In the genomic region with DNA sequence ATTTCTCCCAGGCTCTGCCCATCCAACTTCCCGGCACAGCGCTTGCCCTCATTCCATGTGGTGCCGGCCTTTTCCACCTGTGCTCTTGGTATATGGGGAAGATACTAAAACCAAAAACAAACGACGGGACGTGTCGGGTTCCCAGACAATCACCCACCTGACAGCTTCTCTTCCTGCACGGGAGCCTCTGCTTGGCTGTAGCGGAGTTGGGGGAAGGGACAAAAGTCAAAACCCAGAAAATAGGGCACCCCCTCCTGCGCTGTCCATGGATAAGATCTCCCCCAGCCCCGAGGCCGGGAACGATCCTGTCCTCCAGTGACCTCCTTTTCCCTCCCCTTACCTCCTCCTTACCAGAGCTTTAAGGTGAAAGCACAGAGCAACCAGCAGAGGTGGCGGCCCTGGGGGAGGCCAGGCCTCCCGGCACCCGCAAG, we compare ENCODE assay signal across 8 cellular contexts. TPM values are rescaled to one million over a fixed set of nuclear protein-coding genes. Genes with fewer than 3 reads are reported as not detected.
DNase-seq lines count a peak whose midpoint lies in the region; ATAC-seq and TF ChIP-seq lines count a peak whose summit lies in the region.

No MANE protein-coding gene starts in this region.

- no peaks in the 10 kb centered on the region for H4K20me1 ChIP-seq in KMS-11 (ENCODE audit: insufficient read depth)

- peaks cover 16% of the 10 kb centered on the region for H3K36me3 Mint-ChIP-seq in chondrocyte (ENCODE audit: low read depth)

- H3K4me2 ChIP-seq in KMS-11: peak overlapping the region; percentile 56

- no peaks in the 10 kb centered on the region for H3K9me3 Mint-ChIP-seq in chondrocyte (ENCODE audit: low read depth)

- TF ChIP-seq CTCF in AG10803 (conservative IDR thresholded peaks at IDR 0.05; ENCODE audit: low read length) (no peak), KMS-11 (conservative IDR thresholded peaks at IDR 0.05; ENCODE audit: low read depth, low read length) (0 out of 2 replicates have a peak, but pooled peaks have one; percentile 17), chondrocyte (IDR thresholded peaks at IDR 0.05) (no peak)

- ATAC-seq in HG02840 (IDR thresholded peaks at IDR 0.05; ENCODE audit: low FRiP score, unreplicated experiment): no peak
- no peak for ATAC-seq in GM18909 (IDR thresholded peaks at IDR 0.05; ENCODE audit: poor library complexity, unreplicated experiment)

- H3K27ac Mint-ChIP-seq in chondrocyte (ENCODE audit: unreplicated experiment): peak overlapping the region; percentile 94

- H3K27me3 ChIP-seq in KMS-11 (ENCODE audit: insufficient read depth, low read depth): no peaks in the 10 kb centered on the region
- H3K27me3 ChIP-seq in muscle layer of colon (ENCODE audit: control insufficient read depth in 1 of 2, insufficient read depth in 2 of 2, low read length in 2 of 2): no peaks in the 10 kb centered on the region

- H2AFZ ChIP-seq in KMS-11 (ENCODE audit: low read depth): peak overlapping the region; percentile 88

- H3K4me3 Mint-ChIP-seq in chondrocyte (ENCODE audit: unreplicated experiment): peak overlapping the region; percentile 95

- no peaks in the 10 kb centered on the region for H3K9me3 ChIP-seq in muscle layer of colon (ENCODE audit: low read length)

- H3K4me3 ChIP-seq in AG10803 (ENCODE audit: low read length) (peak overlapping the region; percentile 99), KMS-11 (IDR thresholded peaks at IDR 0.05; ENCODE audit: insufficient read depth, low read depth, low read length) (peak overlapping the region; percentile 99), muscle layer of colon (ENCODE audit: low read depth in 1 of 2, low read length in 2 of 2) (peak overlapping the region; percentile 86 to 97)

- H3K27ac ChIP-seq in KMS-11 (peak overlapping the region; percentile 60), muscle layer of colon (ENCODE audit: low read depth, low read length) (peak overlapping the region; percentile 96)

- peaks cover 27% of the 10 kb centered on the region for H3K4me1 Mint-ChIP-seq in chondrocyte (ENCODE audit: low read depth)

- peaks cover 12% of the 10 kb centered on the region; the same call in 1 of the 2 replicates for H3K36me3 ChIP-seq in KMS-11 (ENCODE audit: insufficient read depth)
- peaks cover 35% of the 10 kb centered on the region for H3K36me3 ChIP-seq in muscle layer of colon (ENCODE audit: insufficient read depth, low read length)

- H3K27me3 Mint-ChIP-seq in chondrocyte (ENCODE audit: low read depth): no peaks in the 10 kb centered on the region

- no peak for DNase-seq in AG10803 (ENCODE audit: low read depth)
- no peak for DNase-seq in chondrocyte (ENCODE audit: low spot score)
- DNase-seq in kidney tubule cell (ENCODE audit: low spot score): no peak
- no peak for DNase-seq in activated gamma-delta T cell (lab: John Stamatoyannopoulos, UW)

- H3K4me1 ChIP-seq in KMS-11 (ENCODE audit: low read depth, poor library complexity, severe bottlenecking): peaks cover 28% of the 10 kb centered on the region
- H3K4me1 ChIP-seq in muscle layer of colon (ENCODE audit: insufficient read depth, low read length): peaks cover 20% of the 10 kb centered on the region

- H3K9ac ChIP-seq in KMS-11 (peak overlapping the region; percentile 83), muscle layer of colon (ENCODE audit: low read length) (peak overlapping the region; percentile 95)

- H3K79me2 ChIP-seq in KMS-11 (ENCODE audit: insufficient read depth, low read depth): peaks cover 21% of the 10 kb centered on the region

RNA-seq across cellular contexts. Expression of a gene that starts 0.6 kb away (rescaled TPM):
- total RNA-seq in chondrocyte: 128 to 158 TPM (median 130 TPM) in 3 replicates

RNA-seq across cellular contexts. Expression of a gene that starts 9.1 kb away (rescaled TPM):
- total RNA-seq in chondrocyte: 3.7 to 6.6 TPM (median 4.4 TPM) in 3 replicates

RNA-seq across cellular contexts. Expression of a gene that starts 9.3 kb away (rescaled TPM):
- total RNA-seq in chondrocyte: 111 to 137 TPM (median 116 TPM) in 3 replicates

RNA-seq across cellular contexts. Expression of a gene that starts 13.5 kb away (rescaled TPM):
- total RNA-seq in chondrocyte: 83.5 to 87.8 TPM (median 85.6 TPM) in 3 replicates

RNA-seq across cellular contexts. Expression of a gene that starts 13.7 kb away (rescaled TPM):
- total RNA-seq in chondrocyte: 951 to 1,224 TPM (median 1,041 TPM) in 3 replicates
